ENCODE assay signal across 20 cellular contexts in genomic region chr2:29516767-29517166, GRCh38.
DNase-seq lines count a peak whose midpoint lies in the region; ATAC-seq, FAIRE-seq and TF ChIP-seq lines count a peak whose summit lies in the region.
"Had no signal": no experiment of that assay in that cellular context is flagged by ENCODE, and none has a peak within 500 bp of the region (broad histone marks: within the 10 kb centered on the region; RNA-seq: fewer than 3 reads in every experiment).

No MANE protein-coding gene starts in this region.

- 32% methylated on average over 2 of the region's 2 CpGs for WGBS in SK-N-SH (ENCODE audit: low lambda C conversion rate)
- WGBS in A549 (ENCODE audit: missing lambda C conversion rate) = 14% methylated on average over 2 of the region's 2 CpGs
- 0% methylated on average over 2 of the region's 2 CpGs for WGBS in K562 (ENCODE audit: insufficient coverage, low coverage, missing lambda C conversion rate)

- H3F3A ChIP-seq in SK-N-SH (replicated peaks; ENCODE audit: insufficient read depth) = no peaks in the 10 kb centered on the region

- H3K4me3 ChIP-seq in SK-N-SH (ENCODE audit: low read depth in 2 of 2, low read length in 1 of 2) = no peak overlapping the region
- no peak overlapping the region for H3K4me3 ChIP-seq in A549
- H3K4me3 ChIP-seq in K562 = no peak overlapping the region
- H3K4me3 ChIP-seq: BLaER1 had no signal

- peak overlapping the region; percentile 47 to 100; a peak in 3 of 4 replicates for H3K27ac ChIP-seq in SK-N-SH (ENCODE audit: low read depth in 2 of 2, low read length in 1 of 2)
- no peak overlapping the region for H3K27ac ChIP-seq in A549
- no peak overlapping the region for H3K27ac ChIP-seq in K562 (ENCODE audit: extremely low read depth, low read depth, low read length)
- H3K27ac ChIP-seq in RWPE1 = no peak overlapping the region
- H3K27ac ChIP-seq: 22Rv1, BLaER1 had no signal

- BruUV-seq in K562 (replicated peaks; lab: Mats Ljungman, UMichigan) = no TSS peak

- POLR2A ChIA-PET in SK-N-SH (lab: Yijun Ruan, JAX) = interaction anchor here (0.9 to 3.9 kb wide), 11 partner anchors 8 to 403 kb away, joined by 3 to 26 read pairs (median 12); partner anchors contain the start of gene ALK
- POLR2A ChIA-PET in A549 (lab: Yijun Ruan, JAX) = no interaction called here
- POLR2A ChIA-PET in K562 (lab: Yijun Ruan, JAX) = no interaction called here
- POLR2A ChIA-PET in RWPE1 (lab: Yijun Ruan, JAX; ENCODE audit: low non-redundant PET) = no interaction called here

- CTCF ChIA-PET in SK-N-SH (lab: Yijun Ruan, JAX) = interaction anchor here (0.6 to 5.7 kb wide), 21 partner anchors 13 to 558 kb away, joined by 3 to 33 read pairs (median 3); no protein-coding TSS in a partner anchor
- CTCF ChIA-PET in A549 (lab: Yijun Ruan, JAX) = no interaction called here
- CTCF ChIA-PET in K562 (lab: Yijun Ruan, JAX; ENCODE audit: low intra/inter-chr PET ratio) = no interaction called here
- CTCF ChIA-PET in RWPE1 (lab: Yijun Ruan, JAX) = interaction anchor here (0.7 kb wide), 1 partner anchor 11 kb away, joined by 3 read pairs; no protein-coding TSS in a partner anchor

- H3K36me3 ChIP-seq in SK-N-SH (replicated peaks in 1 of 2; ENCODE audit: control insufficient read depth in 1 of 2, insufficient read depth in 2 of 2, low read length in 1 of 2) = peaks cover 0 to 3% of the 10 kb centered on the region in 2 experiments
- H3K36me3 ChIP-seq in K562 (ENCODE audit: control insufficient read depth, insufficient read depth, low read length) = no peaks in the 10 kb centered on the region
- H3K36me3 ChIP-seq: BE2C, BLaER1 had no signal

- no peaks in the 10 kb centered on the region for H4K20me1 ChIP-seq in SK-N-SH (ENCODE audit: insufficient read depth)
- H4K20me1 ChIP-seq in K562 (replicated peaks; ENCODE audit: control insufficient read depth, insufficient read depth, low read length) = no peaks in the 10 kb centered on the region
- H4K20me1 ChIP-seq: BLaER1 had no signal

- TF ChIP-seq CTCF in SK-N-SH (IDR thresholded peaks at IDR 0.05) = no peak
- no peak for TF ChIP-seq CTCF in A549 (IDR thresholded peaks at IDR 0.05)
- no peak for TF ChIP-seq CTCF in K562 (IDR thresholded peaks at IDR 0.05 in 2 of 3, conservative IDR thresholded peaks at IDR 0.05 in 1 of 3; ENCODE audit: insufficient read depth in 2 of 3, low read depth in 1 of 3, low read length in 3 of 3)
- no peak for TF ChIP-seq CTCF in RWPE1 (conservative IDR thresholded peaks at IDR 0.05; ENCODE audit: low read depth)

- intact Hi-C loops in K562 (cut with micrococcal nuclease) = no loop called here

- no peaks in the 10 kb centered on the region for H3K9me1 ChIP-seq in K562 (ENCODE audit: control insufficient read depth, insufficient read depth, low read length)

- H2AFZ ChIP-seq in SK-N-SH (ENCODE audit: low read depth) (no peak overlapping the region), K562 (ENCODE audit: low read depth, low read length) (no peak overlapping the region)

- in situ Hi-C loops in K562 (cut with MboI) = no loop called here

- TF ChIP-seq EP300 in SK-N-SH (IDR thresholded peaks at IDR 0.05; ENCODE audit: borderline replicate concordance in 1 of 2, low read depth in 1 of 2, low read length in 1 of 2) (peak in 1 of 2 experiments; percentile 71; a peak in 2 of 4 replicates), A549 (IDR thresholded peaks at IDR 0.05) (no peak), K562 (IDR thresholded peaks at IDR 0.05; ENCODE audit: low read length) (no peak)

- ATAC-seq in SK-N-SH treated with all-trans-retinoic acid at 6 μM for 48 hours = no peak
- no peak for ATAC-seq in A549
- ATAC-seq in K562 = no peak

- DNase-seq in SK-N-SH (no peak), A549 (ENCODE audit: low read depth in 1 of 2, low spot score in 1 of 2) (no peak), K562 (ENCODE audit: extremely low read depth in 1 of 4, low spot score in 3 of 4) (no peak), DMS 273 treated with DMSO at 0.1 percent for 48 hours (lab: John Stamatoyannopoulos, UW) (no peak), RWPE1 (ENCODE audit: low spot score) (no peak)
- DNase-seq: ACHN; C1 segment of cervical spinal cord; CD4-positive, alpha-beta memory T cell; CD4-positive, CD25-positive, alpha-beta regulatory T cell; CD8-positive, alpha-beta memory T cell; COR-L47; DMS79 treated with DMSO at 0.1 percent for 48 hours; GF-D8 had no signal

- H3K27me3 ChIP-seq in SK-N-SH (ENCODE audit: insufficient read depth) = no peaks in the 10 kb centered on the region
- no peaks in the 10 kb centered on the region for H3K27me3 ChIP-seq in K562 (ENCODE audit: control insufficient read depth in 2 of 2, insufficient read depth in 2 of 2, low read length in 2 of 2)
- H3K27me3 ChIP-seq: BE2C, BLaER1 had no signal

- TF ChIP-seq RAD21 in SK-N-SH (IDR thresholded peaks at IDR 0.05; ENCODE audit: low read length) (peak; percentile 33), A549 (conservative IDR thresholded peaks at IDR 0.05 in 1 of 2, IDR thresholded peaks at IDR 0.05 in 1 of 2) (no peak), K562 (CRISPR knock-in tag; conservative IDR thresholded peaks at IDR 0.05 in 1 of 2, IDR thresholded peaks at IDR 0.05 in 1 of 2) (no peak)

- TF ChIP-seq POLR2A in A549 (IDR thresholded peaks at IDR 0.05; ENCODE audit: low read length) (no peak), K562 (conservative IDR thresholded peaks at IDR 0.05) (no peak)

- H3K9ac ChIP-seq in SK-N-SH (no peak overlapping the region), K562 (ENCODE audit: insufficient read depth in 1 of 2, low read depth in 2 of 2, low read length in 2 of 2) (no peak overlapping the region)
- H3K9ac ChIP-seq: BLaER1 had no signal

- FAIRE-seq in A549 (lab: Jason Lieb, UNC) (no peak), K562 (lab: Jason Lieb, UNC) (no peak)
- FAIRE-seq: G401.6, GM12891, GM19239 had no signal

- H3K79me2 ChIP-seq in SK-N-SH (ENCODE audit: insufficient read depth) (no peaks in the 10 kb centered on the region), K562 (ENCODE audit: control insufficient read depth, insufficient read depth, low read length) (no peaks in the 10 kb centered on the region)

- H3K9me3 ChIP-seq in SK-N-SH (no peaks in the 10 kb centered on the region), A549 (no peaks in the 10 kb centered on the region), K562 (replicated peaks; ENCODE audit: control insufficient read depth, insufficient read depth, low read depth, low read length) (no peaks in the 10 kb centered on the region)
- H3K9me3 ChIP-seq: BE2C, BLaER1 had no signal

- no peak overlapping the region for H3K4me2 ChIP-seq in SK-N-SH
- H3K4me2 ChIP-seq in A549 = no peak overlapping the region
- H3K4me2 ChIP-seq in K562 (ENCODE audit: insufficient read depth, low read length) = no peak overlapping the region
- H3K4me2 ChIP-seq: BLaER1 had no signal

- peaks cover 9 to 61% of the 10 kb centered on the region in 2 experiments; a peak in 2 of 4 replicates for H3K4me1 ChIP-seq in SK-N-SH (ENCODE audit: control insufficient read depth in 1 of 2, insufficient read depth in 2 of 2, low read depth in 1 of 2, low read length in 1 of 2)
- H3K4me1 ChIP-seq in A549 = no peaks in the 10 kb centered on the region
- no peaks in the 10 kb centered on the region for H3K4me1 ChIP-seq in K562 (replicated peaks in 1 of 2; ENCODE audit: control insufficient read depth in 2 of 2, insufficient read depth in 2 of 2, low read length in 2 of 2)
- H3K4me1 ChIP-seq: BLaER1 had no signal

- H3K9me2 ChIP-seq in SK-N-SH = no peaks in the 10 kb centered on the region

TF ChIP-seq in SK-N-SH, 30 proteins besides CTCF, POLR2A, EP300 and RAD21 (continues in another document):
- TF ChIP-seq TEAD4 (IDR thresholded peaks at IDR 0.05; ENCODE audit: borderline replicate concordance, insufficient read depth) = no peak
- no peak for TF ChIP-seq POLR2AphosphoS5 (IDR thresholded peaks at IDR 0.05; ENCODE audit: low read depth, low read length)
- no peak; the same call in 1 of the 2 replicates for TF ChIP-seq RCOR1 (IDR thresholded peaks at IDR 0.05; ENCODE audit: low read length)
- TF ChIP-seq NFIC (IDR thresholded peaks at IDR 0.05; ENCODE audit: borderline replicate concordance) = no peak
- no peak for TF ChIP-seq JUND (IDR thresholded peaks at IDR 0.05)
- TF ChIP-seq RFX5 (IDR thresholded peaks at IDR 0.05; ENCODE audit: low read length) = no peak

TF ChIP-seq in SK-N-SH treated with all-trans-retinoic acid at 6 μM for 48 hours, 23 proteins besides CTCF, POLR2A, EP300 and RAD21 (continues in another document):
- no peak for TF ChIP-seq ZNF8 (CRISPR knock-in tag; IDR thresholded peaks at IDR 0.05)
- TF ChIP-seq PPARA (CRISPR knock-in tag; IDR thresholded peaks at IDR 0.05; ENCODE audit: borderline replicate concordance) = no peak
- no peak for TF ChIP-seq ZFP3 (CRISPR knock-in tag; IDR thresholded peaks at IDR 0.05)
- no peak for TF ChIP-seq BACH2 (CRISPR knock-in tag; IDR thresholded peaks at IDR 0.05; ENCODE audit: borderline replicate concordance)
- no peak for TF ChIP-seq ZFP30 (CRISPR knock-in tag; IDR thresholded peaks at IDR 0.05)
- no peak for TF ChIP-seq CSDC2 (CRISPR knock-in tag; IDR thresholded peaks at IDR 0.05)
- TF ChIP-seq ZNF565 (CRISPR knock-in tag; conservative IDR thresholded peaks at IDR 0.05; ENCODE audit: low read depth) = no peak
- no peak for TF ChIP-seq ARNTL (CRISPR knock-in tag; IDR thresholded peaks at IDR 0.05; ENCODE audit: borderline replicate concordance, low read depth)

TF ChIP-seq in A549, 52 proteins besides CTCF, POLR2A, EP300 and RAD21:
- no peak for TF ChIP-seq NFE2L2 (conservative IDR thresholded peaks at IDR 0.05; ENCODE audit: low read length)
- peak; percentile 80 for TF ChIP-seq MAFK (IDR thresholded peaks at IDR 0.05; ENCODE audit: partially characterized antibody)

TF ChIP-seq in K562, 482 proteins besides CTCF, POLR2A, EP300 and RAD21:
- TF ChIP-seq ZNF316 (IDR thresholded peaks at IDR 0.05) (peak; percentile 33; the same call in 1 of the 2 replicates), MAZ (CRISPR knock-in tag; conservative IDR thresholded peaks at IDR 0.05 in 1 of 2, IDR thresholded peaks at IDR 0.05 in 1 of 2) (no peak), GABPB2 (CRISPR knock-in tag; conservative IDR thresholded peaks at IDR 0.05) (no peak), ZNF212 (CRISPR knock-in tag; IDR thresholded peaks at IDR 0.05) (no peak), ELF2 (CRISPR knock-in tag; IDR thresholded peaks at IDR 0.05) (no peak), GTF2A2 (tag; IDR thresholded peaks at IDR 0.05) (no peak), ZNF143 (CRISPR knock-in tag; IDR thresholded peaks at IDR 0.05) (no peak), CBFA2T2 (conservative IDR thresholded peaks at IDR 0.05) (no peak)

Comparison
In these comparisons a context has a peak if more than half of its experiments do, and no peak if none do; other contexts are left out.
1. H3K27ac ChIP-seq: peak in SK-N-SH (2 of 2); none in A549 (0 of 2), K562 (single experiment) and RWPE1 (single experiment).
2. CTCF ChIA-PET loops: an anchor here in SK-N-SH (0.6 to 5.7 kb wide) and RWPE1 (0.7 kb wide); none called in A549 and K562.